In genomic region chr4:38785041-38785790, GRCh38 we compare ENCODE assay signal across 19 cellular contexts. TPM values are rescaled to one million over a fixed set of nuclear protein-coding genes. Genes with fewer than 3 reads are reported as not detected.
"Had no signal": no experiment of that assay in that cellular context is flagged by ENCODE, and none has a peak within 500 bp of the region (broad histone marks: within the 10 kb centered on the region; RNA-seq: fewer than 3 reads in every experiment).

No MANE protein-coding gene starts in this region.

- ATAC-seq: activated CD8-positive, alpha-beta memory T cell treated with anti-CD3 and anti-CD28 coated beads, Interleukin-2, amount 10 ng/mL, durations not matched to agents 7 days and 5 days; esophagus mucosa had no signal

- DNase-seq: activated CD4-positive, alpha-beta T cell treated with anti-CD3 and anti-CD28 coated beads, Interleukin-2, amount 50 U/mL, for 4 hours; activated CD8-positive, alpha-beta memory T cell treated with anti-CD3 and anti-CD28 coated beads, Interleukin-2, amount 10 ng/mL, durations not matched to agents 7 days and 5 days; activated effector memory CD4-positive, alpha-beta T cell treated with Interleukin-2 at 50 U/mL for 16 hours; activated T-cell treated with anti-CD3 and anti-CD28 coated beads, Interleukin-2, amount 50 U/mL, for 24 hours; endodermal cell; glutamatergic neuron; immature natural killer cell; left colon; mammary epithelial cell; natural killer cell; occipital lobe; stimulated activated CD4-positive, alpha-beta T cell treated with anti-CD3 and anti-CD28 coated beads, Interleukin-2, amount 100 ng/mL, for 24 hours; stimulated activated naive CD4-positive, alpha-beta T cell treated with Interleukin-2 at 50 U/mL for 16 hours had no signal

- H3K9me3 Mint-ChIP-seq: endodermal cell had no signal

- H3K4me1 Mint-ChIP-seq: endodermal cell had no signal

- H3K4me3 Mint-ChIP-seq: activated CD8-positive, alpha-beta memory T cell treated with anti-CD3 and anti-CD28 coated beads, Interleukin-2, amount 10 ng/mL, durations not matched to agents 7 days and 5 days; activated naive CD8-positive, alpha-beta T cell; activated T-cell treated with anti-CD3 and anti-CD28 coated beads, Interleukin-2, amount 50 U/mL, for 24 hours; brain; endodermal cell; immature natural killer cell; natural killer cell had no signal

- H3K27ac Mint-ChIP-seq: activated CD8-positive, alpha-beta memory T cell treated with anti-CD3 and anti-CD28 coated beads, Interleukin-2, amount 10 ng/mL, durations not matched to agents 7 days and 5 days; activated naive CD8-positive, alpha-beta T cell; activated T-cell treated with anti-CD3 and anti-CD28 coated beads, Interleukin-2, amount 50 U/mL, for 24 hours; brain; endodermal cell; immature natural killer cell; natural killer cell; progenitor cell of endocrine pancreas had no signal

- H3K36me3 Mint-ChIP-seq: activated naive CD8-positive, alpha-beta T cell; brain had no signal

- H3K27me3 Mint-ChIP-seq: activated naive CD8-positive, alpha-beta T cell; activated T-cell treated with anti-CD3 and anti-CD28 coated beads, Interleukin-2, amount 50 U/mL, for 24 hours; brain; progenitor cell of endocrine pancreas had no signal

RNA-seq across cellular contexts. Expression of gene TLR10, which starts 2.4 kb away (rescaled TPM):
- total RNA-seq: dermis microvascular lymphatic vessel endothelial cell, endodermal cell, fibroblast of villous mesenchyme, mammary epithelial cell had no signal
